28 cellular contexts compared by ENCODE assay signal in the genomic region with DNA sequence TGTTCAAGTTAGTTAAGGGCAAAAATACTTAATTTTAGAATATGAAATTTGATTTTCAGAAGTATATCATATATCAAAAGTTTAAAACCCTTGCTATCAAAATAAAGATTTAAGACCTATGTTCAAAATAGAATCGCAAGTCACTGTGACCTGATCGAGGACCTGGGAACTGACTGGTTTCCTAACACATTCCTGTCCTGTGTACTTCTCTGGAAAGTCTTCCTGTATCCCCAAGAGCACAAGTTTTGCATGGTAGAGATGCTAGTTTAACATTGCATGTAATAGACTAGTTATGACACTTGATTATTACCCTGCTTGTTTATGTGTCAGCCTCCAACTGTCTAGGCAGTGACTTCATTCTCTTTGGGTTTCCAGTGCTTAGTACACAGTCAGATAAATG.
"Had no signal": no experiment of that assay in that cellular context is flagged by ENCODE, and none has a peak within 500 bp of the region (broad histone marks: within the 10 kb centered on the region; RNA-seq: fewer than 3 reads in every experiment).

No MANE protein-coding gene starts in this region.

- H3K9ac ChIP-seq: neural progenitor cell, parathyroid adenoma had no signal

- H3K27me3 ChIP-seq: left lung, neural progenitor cell, neutrophil, right atrium auricular region, right lobe of liver, tibial nerve, uterus had no signal

- H3K9me3 Mint-ChIP-seq: immature natural killer cell, mesothelial cell of epicardium, naive B cell, natural killer cell had no signal

- H3K4me3 Mint-ChIP-seq: immature natural killer cell; mesothelial cell of epicardium; naive B cell; natural killer cell; nephron progenitor cell; neural progenitor cell; stimulated activated naive B cell treated with anti-CD40 and anti-IgM and Interleukin-4, amounts not matched to agents 10 μg/mL and 1 μg/mL and 100 μg/mL, for 72 hours; type B pancreatic cell had no signal

- H3K36me3 Mint-ChIP-seq: immature natural killer cell, naive B cell, natural killer cell had no signal

- DNase-seq: hypothalamus; immature natural killer cell; kidney; left colon; left lung; lower lobe of right lung; mesendoderm; naive B cell; natural killer cell; nephron progenitor cell; occipital lobe; right lobe of liver; stimulated activated CD4-positive, alpha-beta T cell treated with anti-CD3 and anti-CD28 coated beads, Interleukin-1b, Interleukin-23, amount 100 ng/mL, for 48 hours; stimulated activated CD4-positive, alpha-beta T cell treated with anti-CD3 and anti-CD28 coated beads, Interleukin-2, amount 100 ng/mL, for 48 hours; stimulated activated naive B cell treated with anti-CD40 and anti-IgM and Interleukin-4, amounts not matched to agents 10 μg/mL and 1 μg/mL and 100 μg/mL, for 72 hours; stimulated activated naive CD8-positive, alpha-beta T cell treated with anti-CD3 and anti-CD28 coated beads, Interleukin-15, Interleukin-2, amounts not matched to agents 100 U/mL and 50 U/mL, for 24 hours; substantia nigra; uterus had no signal

- H3K27me3 Mint-ChIP-seq: naive B cell; progenitor cell of endocrine pancreas; stimulated activated naive B cell treated with anti-CD40 and anti-IgM and Interleukin-4, amounts not matched to agents 10 μg/mL and 1 μg/mL and 100 μg/mL, for 72 hours; type B pancreatic cell had no signal

- H2AFZ ChIP-seq: neural progenitor cell, parathyroid adenoma had no signal

- H3K9me3 ChIP-seq: left lung, lower lobe of right lung, neutrophil, right atrium auricular region, right lobe of liver, tibial nerve, uterus had no signal

- H3K27ac ChIP-seq: left lung, lower lobe of right lung, neural progenitor cell, neutrophil, parathyroid adenoma, right atrium auricular region, right lobe of liver, tibial nerve, uterus had no signal

- H3K27ac Mint-ChIP-seq: immature natural killer cell; mesothelial cell of epicardium; natural killer cell; nephron progenitor cell; neural progenitor cell; progenitor cell of endocrine pancreas; stimulated activated naive B cell treated with anti-CD40 and anti-IgM and Interleukin-4, amounts not matched to agents 10 μg/mL and 1 μg/mL and 100 μg/mL, for 72 hours; type B pancreatic cell had no signal

- H3K4me1 Mint-ChIP-seq: immature natural killer cell, natural killer cell had no signal

- H3K36me3 ChIP-seq: left lung, lower lobe of right lung, neutrophil, right atrium auricular region, right lobe of liver, tibial nerve, uterus had no signal

- H3K4me3 ChIP-seq: left lung, lower lobe of right lung, neural progenitor cell, right atrium auricular region, right lobe of liver, smooth muscle cell, tibial nerve, uterus had no signal

- FAIRE-seq: islet of Langerhans, kidney had no signal

- H3K4me1 ChIP-seq: lower lobe of right lung, neural progenitor cell, parathyroid adenoma, right atrium auricular region, right lobe of liver, tibial nerve, uterus had no signal

- H3K4me2 ChIP-seq: neural progenitor cell, smooth muscle cell had no signal

- ATAC-seq: left colon, left lung, lower lobe of right lung, natural killer cell, right lobe of liver had no signal
